ENCODE assay signal across 1 cellular context in genomic region chr16:66880288-66881013, GRCh38.
TF ChIP-seq lines count a peak whose summit lies in the region.

Gene PDP2, plus strand, starts transcription at chr16:66880515. Its CDS starts 3,770 bp downstream, at chr16:66884285.

TF ChIP-seq in GM12878, 131 proteins besides CTCF, POLR2A, EP300 and RAD21 (continued from another document and continues in another):
- TF ChIP-seq TARDBP (IDR thresholded peaks at IDR 0.05; ENCODE audit: borderline replicate concordance) (no peak), ZNF622 (IDR thresholded peaks at IDR 0.05) (no peak), CHD2 (IDR thresholded peaks at IDR 0.05; ENCODE audit: borderline replicate concordance, low read depth, low read length) (peak; percentile 94), JUND (IDR thresholded peaks at IDR 0.05; ENCODE audit: low read depth, low read length) (no peak), YBX1 (IDR thresholded peaks at IDR 0.05) (no peak), BMI1 (IDR thresholded peaks at IDR 0.05; ENCODE audit: borderline replicate concordance) (no peak), HDGF (IDR thresholded peaks at IDR 0.05) (no peak; the same call in 1 of the 2 replicates), ZNF24 (IDR thresholded peaks at IDR 0.05) (no peak), NR2F1 (conservative IDR thresholded peaks at IDR 0.05) (peak; percentile 85), ASH2L (IDR thresholded peaks at IDR 0.05; ENCODE audit: borderline replicate concordance, low read depth) (no peak), IKZF2 (IDR thresholded peaks at IDR 0.05) (no peak; a peak in 1 of 4 replicates), ESRRA (IDR thresholded peaks at IDR 0.05; ENCODE audit: low read length) (no peak), SUPT20H (IDR thresholded peaks at IDR 0.05; ENCODE audit: borderline replicate concordance, control insufficient read depth, low read depth, low read length) (no peak), SMARCA5 (IDR thresholded peaks at IDR 0.05) (no peak), USF1 (IDR thresholded peaks at IDR 0.05; ENCODE audit: borderline replicate concordance, extremely low read length, insufficient read depth, low read depth, low read length) (peak; percentile 74), MEF2B (IDR thresholded peaks at IDR 0.05; ENCODE audit: partially characterized antibody, poor library complexity, severe bottlenecking) (peak; percentile 50), TAF1 (IDR thresholded peaks at IDR 0.05; ENCODE audit: borderline replicate concordance, low read depth, low read length) (no peak), RAD51 (IDR thresholded peaks at IDR 0.05) (peak; percentile 84), IKZF1 (conservative IDR thresholded peaks at IDR 0.05) (peak; percentile 85; the same call in 1 of the 2 replicates), SREBF1 (IDR thresholded peaks at IDR 0.05; ENCODE audit: low read length) (0 out of 2 replicates have a peak, but pooled peaks have one; percentile 25), PAX8 (IDR thresholded peaks at IDR 0.05) (no peak), RELB (IDR thresholded peaks at IDR 0.05; ENCODE audit: low read depth) (no peak), CREB1 (IDR thresholded peaks at IDR 0.05; ENCODE audit: low read depth) (peak; percentile 38; the same call in 1 of the 2 replicates), RFX5 (IDR thresholded peaks at IDR 0.05; ENCODE audit: low read depth, low read length) (no peak), CHD4 (IDR thresholded peaks at IDR 0.05) (no peak), YY1 (IDR thresholded peaks at IDR 0.05; ENCODE audit: low read depth, low read length) (0 out of 2 replicates have a peak, but pooled peaks have one; percentile 8), WRNIP1 (IDR thresholded peaks at IDR 0.05; ENCODE audit: borderline replicate concordance, low read depth, low read length) (no peak), KAT2A (conservative IDR thresholded peaks at IDR 0.05; ENCODE audit: control insufficient read depth, low read depth, low read length) (no peak), POLR2AphosphoS5 (IDR thresholded peaks at IDR 0.05; ENCODE audit: low read length) (peak; percentile 44; the same call in 1 of the 2 replicates), BACH1 (IDR thresholded peaks at IDR 0.05; ENCODE audit: borderline replicate concordance) (peak; percentile 63; the same call in 1 of the 2 replicates), NR2C1 (IDR thresholded peaks at IDR 0.05) (0 out of 2 replicates have a peak, but pooled peaks have one; percentile 16), CEBPB (IDR thresholded peaks at IDR 0.05; ENCODE audit: borderline replicate concordance in 1 of 2, low read depth in 2 of 2, low read length in 2 of 2) (no peak), TBL1XR1 (IDR thresholded peaks at IDR 0.05; ENCODE audit: low read depth, low read length) (peak; percentile 35; the same call in 1 of the 2 replicates), ZBTB4 (CRISPR knock-in tag; IDR thresholded peaks at IDR 0.05) (no peak), USF2 (IDR thresholded peaks at IDR 0.05; ENCODE audit: borderline replicate concordance, low read depth, low read length) (peak; percentile 26), ZNF687 (IDR thresholded peaks at IDR 0.05) (no peak; the same call in 1 of the 2 replicates), ZBTB40 (IDR thresholded peaks at IDR 0.05; ENCODE audit: borderline replicate concordance) (peak; percentile 35; the same call in 1 of the 2 replicates), TCF12 (IDR thresholded peaks at IDR 0.05; ENCODE audit: low read depth, low read length) (no peak), E2F4 (IDR thresholded peaks at IDR 0.05; ENCODE audit: low read depth, low read length) (peak; percentile 52; the same call in 1 of the 2 replicates), CUX1 (IDR thresholded peaks at IDR 0.05; ENCODE audit: insufficient replicate concordance, low read depth, low read length) (no peak)
